Comparison of ENCODE assay signal across 12 cellular contexts in the genomic region with DNA sequence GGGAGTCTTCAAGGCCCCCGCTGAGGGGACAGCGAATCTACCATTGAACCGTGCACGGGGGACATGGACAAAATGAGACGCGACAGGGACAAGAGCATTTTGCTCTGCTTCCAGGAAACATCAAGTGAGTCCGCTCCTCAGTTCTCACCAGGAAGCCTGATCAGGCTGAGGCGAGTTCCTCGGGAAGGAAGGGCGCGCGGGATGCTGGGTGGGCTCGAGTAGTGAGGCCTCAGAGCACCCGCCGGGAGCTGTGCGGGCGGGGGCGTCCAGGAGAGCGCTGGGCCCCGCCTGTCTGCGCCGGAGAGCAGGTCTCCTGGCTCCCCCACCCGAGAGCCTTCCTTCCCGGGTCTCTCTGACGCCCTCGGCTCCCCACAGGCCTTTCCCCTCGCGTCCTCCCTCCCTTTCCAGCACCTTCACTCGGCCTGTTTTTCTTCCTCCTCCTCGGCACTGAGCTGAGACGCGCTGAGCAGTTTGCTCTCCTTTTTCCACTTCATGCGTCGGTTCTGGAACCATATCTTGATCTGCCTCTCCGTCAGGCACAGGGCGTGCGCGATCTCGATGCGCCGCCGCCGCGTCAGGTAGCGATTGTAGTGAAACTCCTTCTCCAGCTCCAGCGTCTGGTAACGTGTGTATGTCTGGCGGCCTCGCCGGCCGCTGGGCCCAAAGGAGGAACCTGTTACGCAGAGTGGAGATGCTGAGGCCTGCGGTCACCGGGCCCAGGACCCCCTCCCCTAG. TPM values are rescaled to one million over a fixed set of nuclear protein-coding genes. Genes with fewer than 3 reads are reported as not detected.
DNase-seq lines count a peak whose midpoint lies in the region; ATAC-seq, FAIRE-seq and TF ChIP-seq lines count a peak whose summit lies in the region.
"Had no signal": no experiment of that assay in that cellular context is flagged by ENCODE, and none has a peak within 500 bp of the region (broad histone marks: within the 10 kb centered on the region; RNA-seq: fewer than 3 reads in every experiment).

No MANE protein-coding gene starts in this region.

- peaks cover 47% of the 10 kb centered on the region for H3K9me3 Mint-ChIP-seq in astrocyte (ENCODE audit: unreplicated experiment)

- H4K91ac ChIP-seq in IMR-90 (ENCODE audit: insufficient read depth, low read depth, low read length): peak overlapping the region; percentile 92

- CTCF ChIA-PET in IMR-90 (lab: Yijun Ruan, JAX): interaction anchor here (1.7 kb wide), 1 partner anchor 244 kb away, joined by 5 read pairs; no protein-coding TSS in a partner anchor

- intact Hi-C loops in IMR-90 (cut with micrococcal nuclease): no loop called here

- FAIRE-seq in astrocyte (lab: Jason Lieb, UNC): no peak
- FAIRE-seq: bronchial epithelial cell had no signal

- H3K4me1 Mint-ChIP-seq in astrocyte (ENCODE audit: low read depth, unreplicated experiment): no peaks in the 10 kb centered on the region

- ATAC-seq in IMR-90 (ENCODE audit: low read depth) (no peak), foreskin keratinocyte (no peak), HG02763 (IDR thresholded peaks at IDR 0.05; ENCODE audit: unreplicated experiment) (no peak)

- no TSS peak for BruUV-seq in IMR-90 (replicated peaks; lab: Mats Ljungman, UMichigan)

- H4K5ac ChIP-seq in IMR-90 (ENCODE audit: low read depth, low read length): peak overlapping the region; percentile 61

- H3K9ac ChIP-seq in IMR-90 (ENCODE audit: low read depth, low read length) (peak overlapping the region; percentile 99), astrocyte (ENCODE audit: low read length) (peak overlapping the region; percentile 59)
- H3K9ac ChIP-seq: KMS-11 had no signal

- H3K79me1 ChIP-seq in IMR-90 (ENCODE audit: low read depth in 1 of 2, low read length in 2 of 2): peaks cover 17 to 30% of the 10 kb centered on the region in 2 experiments; a peak in 3 of 4 replicates

- in situ Hi-C loops in IMR-90 (cut with MboI; ENCODE audit: low sequenced_read_pairs): loop anchor here (5.0 to 10.0 kb wide), 2 partner anchors 259 to 571 kb away; no protein-coding TSS in a partner anchor

- no peak for TF ChIP-seq POLR2A in IMR-90 (IDR thresholded peaks at IDR 0.05; ENCODE audit: low read depth, low read length)

- H3K27me3 Mint-ChIP-seq in astrocyte (ENCODE audit: low read depth, unreplicated experiment): peaks cover 91% of the 10 kb centered on the region

- peak overlapping the region; percentile 98 for H3K23ac ChIP-seq in IMR-90 (ENCODE audit: low read depth, low read length)

- H3K27me3 ChIP-seq in IMR-90 (ENCODE audit: control insufficient read depth, insufficient read depth, low read length): no peaks in the 10 kb centered on the region
- H3K27me3 ChIP-seq in astrocyte (ENCODE audit: insufficient read depth, low read length): peaks cover 81% of the 10 kb centered on the region
- peaks cover 15% of the 10 kb centered on the region for H3K27me3 ChIP-seq in muscle layer of duodenum (ENCODE audit: low read depth, low read length)
- H3K27me3 ChIP-seq in foreskin keratinocyte: peaks cover 100% of the 10 kb centered on the region

- H2AK9ac ChIP-seq in IMR-90 (replicated peaks; ENCODE audit: low read depth, low read length, poor library complexity): peak overlapping the region; percentile 96

- peak overlapping the region; percentile 48; the same call in 1 of the 2 replicates for H2BK20ac ChIP-seq in IMR-90 (ENCODE audit: low read depth, low read length)

- H4K20me1 ChIP-seq in IMR-90 (ENCODE audit: insufficient read depth, low read length): peaks cover 11% of the 10 kb centered on the region
- peaks cover 18% of the 10 kb centered on the region for H4K20me1 ChIP-seq in astrocyte (ENCODE audit: insufficient read depth, low read length)

- peak overlapping the region; percentile 87 for H3K18ac ChIP-seq in IMR-90 (ENCODE audit: low read depth, low read length)

- DNase-seq in AG10803 (ENCODE audit: low read depth) (no peak), IMR-90 (peak; percentile 53), astrocyte (ENCODE audit: low read depth) (no peak), foreskin keratinocyte (no peak), superior temporal gyrus (ENCODE audit: extremely low spot score) (no peak), midbrain (lab: John Stamatoyannopoulos, UW) (no peak)
- DNase-seq: GOT3 had no signal

- dilution Hi-C loops in IMR-90 (cut with HindIII; ENCODE audit: low sequenced_read_pairs, unreplicated experiment): no loop called here

- 0 out of 2 replicates have a peak, but pooled peaks cover 3% of the 10 kb centered on the region for H3K9me1 ChIP-seq in IMR-90 (ENCODE audit: insufficient read depth, low read length)

- POLR2A ChIA-PET in IMR-90 (lab: Charles Lee; ENCODE audit: unreplicated experiment): interaction anchor here (0.7 to 1.1 kb wide), 2 partner anchors 17 to 268 kb away, joined by 4 to 12 read pairs; no protein-coding TSS in a partner anchor

- WGBS in IMR-90 (ENCODE audit: extremely low coverage in 2 of 2, insufficient read length in 1 of 2), 2 experiments: 1% methylated on average over 29 of the region's 54 CpGs; no CpG with 5 or more reads in 1 of the 2 experiments

- H2BK15ac ChIP-seq in IMR-90 (ENCODE audit: low read depth, low read length): peak overlapping the region; percentile 82; the same call in 1 of the 3 replicates

- no peak for TF ChIP-seq RAD21 in IMR-90 (IDR thresholded peaks at IDR 0.05; ENCODE audit: low read length)

- no peak overlapping the region for H3K27ac Mint-ChIP-seq in astrocyte (ENCODE audit: unreplicated experiment)

- H3K9me3 ChIP-seq in IMR-90 (ENCODE audit: control insufficient read depth, insufficient read depth, low read length) (no peaks in the 10 kb centered on the region), astrocyte (ENCODE audit: insufficient read depth, low read depth, low read length) (no peaks in the 10 kb centered on the region), muscle layer of duodenum (ENCODE audit: control insufficient read depth in 1 of 2, low read length in 2 of 2) (no peaks in the 10 kb centered on the region)
- H3K9me3 ChIP-seq: SJSA1 had no signal

- H2AFZ ChIP-seq in IMR-90 (replicated peaks; ENCODE audit: low read length, poor library complexity) (peak overlapping the region; percentile 71), astrocyte (ENCODE audit: low read depth, low read length) (peak overlapping the region; percentile 62)

- peak overlapping the region; percentile 98 for H3K4ac ChIP-seq in IMR-90 (ENCODE audit: low read depth, low read length)

- H3K4me1 ChIP-seq in IMR-90 (ENCODE audit: control insufficient read depth, insufficient read depth, low read length) (peaks cover 12% of the 10 kb centered on the region), astrocyte (ENCODE audit: insufficient read depth, low read length) (peaks cover 18% of the 10 kb centered on the region), muscle layer of duodenum (ENCODE audit: control insufficient read depth in 1 of 2, insufficient read depth in 2 of 2, low read length in 2 of 2) (peaks cover 11 to 29% of the 10 kb centered on the region in 2 donors), foreskin keratinocyte (no peaks in the 10 kb centered on the region)

- no peaks in the 10 kb centered on the region for H3K36me3 Mint-ChIP-seq in astrocyte (ENCODE audit: low read depth, unreplicated experiment)

- peak overlapping the region; percentile 90 for H2BK120ac ChIP-seq in IMR-90 (ENCODE audit: low read depth, low read length)

- peak overlapping the region; percentile 88 to 90 for H4K8ac ChIP-seq in IMR-90 (ENCODE audit: low read depth in 2 of 2, low read length in 2 of 2)

- peaks cover 12% of the 10 kb centered on the region; the same call in 1 of the 2 replicates for H3K36me3 ChIP-seq in IMR-90 (ENCODE audit: control insufficient read depth, insufficient read depth, low read length)
- no peaks in the 10 kb centered on the region for H3K36me3 ChIP-seq in astrocyte (ENCODE audit: insufficient read depth, low read length)
- no peaks in the 10 kb centered on the region for H3K36me3 ChIP-seq in muscle layer of duodenum (ENCODE audit: control insufficient read depth in 1 of 2, insufficient read depth in 2 of 2, low read length in 2 of 2)

- peak overlapping the region; percentile 95 for H3K4me2 ChIP-seq in IMR-90 (ENCODE audit: low read depth, low read length)
- peak overlapping the region; percentile 84 for H3K4me2 ChIP-seq in astrocyte (ENCODE audit: low read length)
- H3K4me2 ChIP-seq: KMS-11 had no signal

- H3K27ac ChIP-seq in IMR-90 (ENCODE audit: insufficient read depth, low read length) (peak overlapping the region; percentile 99), astrocyte (ENCODE audit: low read depth, low read length) (no peak overlapping the region), muscle layer of duodenum (ENCODE audit: low read length) (peak overlapping the region; percentile 73), foreskin keratinocyte (no peak overlapping the region)
- H3K27ac ChIP-seq: KMS-11, SJSA1 had no signal

- peak overlapping the region; percentile 95 for H2BK5ac ChIP-seq in IMR-90 (ENCODE audit: low read depth, low read length, poor library complexity, severe bottlenecking)

- H3K4me3 ChIP-seq in AG10803 (ENCODE audit: low read length): peak overlapping the region; percentile 70
- H3K4me3 ChIP-seq in IMR-90 (ENCODE audit: insufficient read depth, low read depth, low read length): peak overlapping the region; percentile 78
- peak overlapping the region; percentile 59 for H3K4me3 ChIP-seq in astrocyte (ENCODE audit: insufficient read depth, low read depth, low read length)
- H3K4me3 ChIP-seq in muscle layer of duodenum (ENCODE audit: low read depth in 1 of 2, low read length in 2 of 2): peak overlapping the region; percentile 60 to 74

- H3K14ac ChIP-seq in IMR-90 (replicated peaks; ENCODE audit: low read depth, low read length): peak overlapping the region; percentile 97

- peaks cover 18% of the 10 kb centered on the region for H3K79me2 ChIP-seq in astrocyte (ENCODE audit: insufficient read depth, low read length)

- H3K56ac ChIP-seq in IMR-90 (ENCODE audit: extremely low read depth, insufficient read depth, low read length): peak overlapping the region; percentile 87

- no peak overlapping the region for H3K4me3 Mint-ChIP-seq in astrocyte (ENCODE audit: unreplicated experiment)

- H2AK5ac ChIP-seq in IMR-90 (ENCODE audit: low read depth, low read length): peak overlapping the region; percentile 96

- no peak for TF ChIP-seq CTCF in AG10803 (conservative IDR thresholded peaks at IDR 0.05; ENCODE audit: low read length)
- TF ChIP-seq CTCF in IMR-90 (conservative IDR thresholded peaks at IDR 0.05; ENCODE audit: low read depth, low read length): no peak
- no peak for TF ChIP-seq CTCF in astrocyte (IDR thresholded peaks at IDR 0.05; ENCODE audit: insufficient read depth, low read depth, low read length)
- no peak for TF ChIP-seq CTCF in foreskin keratinocyte (conservative IDR thresholded peaks at IDR 0.05)

RNA-seq across cellular contexts. Expression of a gene that starts 2.6 kb away (rescaled TPM):
- total RNA-seq in IMR-90 (2012; rRNA removed) (0.54 and 0.56 TPM in 2 replicates), astrocyte (not detected in 2 replicates), foreskin keratinocyte (not detected in 2 replicates)
- polyA plus RNA-seq in IMR-90 (2012; rRNA removed) (18.0 and 18.1 TPM in 2 replicates), foreskin keratinocyte (not detected in 2 replicates)
- 19.7 and 32.7 TPM in 2 replicates for polyA plus RNA-seq in IMR-90 (2012; cell fraction: cytosol; rRNA removed)
- 13.4 and 16.5 TPM in 2 replicates for polyA plus RNA-seq in IMR-90 (2012; cell fraction: nucleus; rRNA removed; ENCODE audit: low replicate concordance)
- total RNA-seq: bronchial epithelial cell had no signal

RNA-seq across cellular contexts. Expression of a gene that starts 6.1 kb away (rescaled TPM):
- 6.3 and 8.6 TPM in 2 replicates for total RNA-seq in IMR-90 (2012; rRNA removed)
- 59.6 and 76.4 TPM in 2 replicates for polyA plus RNA-seq in IMR-90 (2012; rRNA removed)
- 31.9 and 71.7 TPM in 2 replicates for polyA plus RNA-seq in IMR-90 (2012; cell fraction: cytosol; rRNA removed)
- 383 and 595 TPM in 2 replicates for polyA plus RNA-seq in IMR-90 (2012; cell fraction: nucleus; rRNA removed; ENCODE audit: low replicate concordance)
- not detected in 2 replicates for total RNA-seq in astrocyte
- total RNA-seq in foreskin keratinocyte: 0.04 and 0.48 TPM in 2 replicates
- polyA plus RNA-seq in foreskin keratinocyte: 0.02 and 0.09 TPM in 2 replicates
- total RNA-seq: bronchial epithelial cell had no signal

RNA-seq across cellular contexts. Expression of a gene that starts 8.6 kb away (rescaled TPM):
- total RNA-seq in IMR-90 (2012; rRNA removed) (11.1 and 11.9 TPM in 2 replicates), astrocyte (not detected in 2 replicates), foreskin keratinocyte (not detected in 2 replicates)
- polyA plus RNA-seq in IMR-90 (2012; rRNA removed) (42.2 and 48.1 TPM in 2 replicates), foreskin keratinocyte (not detected in 2 replicates)
- 66.4 and 75.0 TPM in 2 replicates for polyA plus RNA-seq in IMR-90 (2012; cell fraction: cytosol; rRNA removed)
- polyA plus RNA-seq in IMR-90 (2012; cell fraction: nucleus; rRNA removed; ENCODE audit: low replicate concordance): 27.7 and 38.2 TPM in 2 replicates
- total RNA-seq: bronchial epithelial cell had no signal

RNA-seq across cellular contexts. Expression of a gene that starts 14.7 kb away (rescaled TPM):
- total RNA-seq in IMR-90 (2012; rRNA removed) (1.8 and 3.3 TPM in 2 replicates), astrocyte (not detected in 2 replicates), foreskin keratinocyte (0.28 and 0.54 TPM in 2 replicates)
- polyA plus RNA-seq in IMR-90 (2012; rRNA removed) (6.7 and 7.5 TPM in 2 replicates), foreskin keratinocyte (0.37 and 0.81 TPM in 2 replicates)
- 5.2 and 6.4 TPM in 2 replicates for polyA plus RNA-seq in IMR-90 (2012; cell fraction: cytosol; rRNA removed)
- 1.8 and 2.6 TPM in 2 replicates for polyA plus RNA-seq in IMR-90 (2012; cell fraction: nucleus; rRNA removed; ENCODE audit: low replicate concordance)
- total RNA-seq: bronchial epithelial cell had no signal

RNA-seq across cellular contexts. Expression of a gene that starts 18.0 kb away (rescaled TPM):
- 1.9 and 2.0 TPM in 2 replicates for total RNA-seq in IMR-90 (2012; rRNA removed)
- 7.8 and 8.5 TPM in 2 replicates for polyA plus RNA-seq in IMR-90 (2012; rRNA removed)
- 2.2 and 4.1 TPM in 2 replicates for polyA plus RNA-seq in IMR-90 (2012; cell fraction: cytosol; rRNA removed)
- polyA plus RNA-seq in IMR-90 (2012; cell fraction: nucleus; rRNA removed; ENCODE audit: low replicate concordance): 17.8 and 38.5 TPM in 2 replicates
- not detected in 2 replicates for total RNA-seq in astrocyte
- total RNA-seq in foreskin keratinocyte: 0.03 and 0.04 TPM in 2 replicates
- 0.03 and 0.04 TPM in 2 replicates for polyA plus RNA-seq in foreskin keratinocyte
- total RNA-seq: bronchial epithelial cell had no signal

Comparison
In these comparisons a context has a peak if more than half of its experiments do, and no peak if none do; other contexts are left out.
1. H3K27ac ChIP-seq: peak in IMR-90 (single experiment) and muscle layer of duodenum (single experiment); none in astrocyte (single experiment) and foreskin keratinocyte (single experiment).
2. RNA of a gene that starts 8.6 kb away (total RNA-seq): 11.1 to 11.9 TPM in IMR-90; not detected in astrocyte and not detected in foreskin keratinocyte; every median in the first group is over 10 times any median in the second.
3. Peak in every context shown above with its lines, with median percentiles within 50 percentile points of each other: H3K4me3 ChIP-seq.